In the genomic region with DNA sequence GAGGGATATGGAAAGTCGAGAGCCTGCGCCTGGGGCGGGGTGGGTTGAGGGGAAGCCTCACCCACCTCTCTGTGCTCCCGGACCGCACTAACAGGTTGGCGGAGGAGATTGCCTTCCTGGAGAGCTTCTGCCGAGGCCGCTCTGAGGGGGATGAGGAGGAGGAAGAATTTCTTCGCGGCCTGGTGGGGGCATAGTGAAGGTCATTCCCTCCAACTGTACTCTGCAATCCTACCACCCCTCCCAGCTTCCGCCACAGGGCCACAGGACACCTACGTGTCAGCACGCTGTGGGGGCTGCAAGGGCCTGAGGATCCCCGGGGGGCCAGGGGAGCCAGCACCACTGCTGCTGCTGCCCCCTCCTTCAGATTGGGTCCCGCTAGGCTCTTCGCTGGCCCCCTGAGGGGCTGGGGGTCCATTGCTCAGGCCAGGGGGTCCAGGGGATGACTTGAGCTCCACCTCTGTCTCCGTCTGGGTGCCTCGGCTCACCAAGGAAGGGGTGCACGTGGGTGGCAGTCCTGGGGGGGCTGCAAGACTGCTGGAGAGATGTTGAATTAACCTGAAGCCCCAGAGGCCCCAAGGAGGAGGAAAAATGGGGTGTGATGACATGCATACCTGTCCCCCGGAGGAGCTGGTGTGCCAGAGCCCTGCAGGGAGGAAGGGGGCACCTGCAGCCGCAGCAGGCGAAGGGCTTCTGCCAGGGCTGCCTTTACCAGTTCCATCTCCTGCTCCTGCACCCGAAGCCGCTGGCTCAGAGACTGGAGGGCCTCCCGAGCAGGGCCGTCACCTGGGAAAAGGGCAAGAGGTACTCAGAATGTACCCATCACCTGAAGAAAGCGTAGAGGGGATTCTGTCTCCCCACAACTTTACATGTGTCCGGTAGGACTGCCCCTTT, we compare ENCODE assay signal across 2 cellular contexts.
TF ChIP-seq lines count a peak whose summit lies in the region.

No MANE protein-coding gene starts in this region.

TF ChIP-seq in SK-N-SH, 30 proteins besides CTCF, POLR2A, EP300 and RAD21 (continued from another document):
- TF ChIP-seq, protein P1, sequence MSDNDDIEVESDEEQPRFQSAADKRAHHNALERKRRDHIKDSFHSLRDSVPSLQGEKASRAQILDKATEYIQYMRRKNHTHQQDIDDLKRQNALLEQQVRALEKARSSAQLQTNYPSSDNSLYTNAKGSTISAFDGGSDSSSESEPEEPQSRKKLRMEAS (IDR thresholded peaks at IDR 0.05; ENCODE audit: low read depth) = no peak
- TF ChIP-seq, protein P2, sequence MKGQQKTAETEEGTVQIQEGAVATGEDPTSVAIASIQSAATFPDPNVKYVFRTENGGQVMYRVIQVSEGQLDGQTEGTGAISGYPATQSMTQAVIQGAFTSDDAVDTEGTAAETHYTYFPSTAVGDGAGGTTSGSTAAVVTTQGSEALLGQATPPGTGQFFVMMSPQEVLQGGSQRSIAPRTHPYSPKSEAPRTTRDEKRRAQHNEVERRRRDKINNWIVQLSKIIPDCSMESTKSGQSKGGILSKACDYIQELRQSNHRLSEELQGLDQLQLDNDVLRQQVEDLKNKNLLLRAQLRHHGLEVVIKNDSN (IDR thresholded peaks at IDR 0.05; ENCODE audit: borderline replicate concordance, low read depth) = no peak
- TF ChIP-seq, protein P3, sequence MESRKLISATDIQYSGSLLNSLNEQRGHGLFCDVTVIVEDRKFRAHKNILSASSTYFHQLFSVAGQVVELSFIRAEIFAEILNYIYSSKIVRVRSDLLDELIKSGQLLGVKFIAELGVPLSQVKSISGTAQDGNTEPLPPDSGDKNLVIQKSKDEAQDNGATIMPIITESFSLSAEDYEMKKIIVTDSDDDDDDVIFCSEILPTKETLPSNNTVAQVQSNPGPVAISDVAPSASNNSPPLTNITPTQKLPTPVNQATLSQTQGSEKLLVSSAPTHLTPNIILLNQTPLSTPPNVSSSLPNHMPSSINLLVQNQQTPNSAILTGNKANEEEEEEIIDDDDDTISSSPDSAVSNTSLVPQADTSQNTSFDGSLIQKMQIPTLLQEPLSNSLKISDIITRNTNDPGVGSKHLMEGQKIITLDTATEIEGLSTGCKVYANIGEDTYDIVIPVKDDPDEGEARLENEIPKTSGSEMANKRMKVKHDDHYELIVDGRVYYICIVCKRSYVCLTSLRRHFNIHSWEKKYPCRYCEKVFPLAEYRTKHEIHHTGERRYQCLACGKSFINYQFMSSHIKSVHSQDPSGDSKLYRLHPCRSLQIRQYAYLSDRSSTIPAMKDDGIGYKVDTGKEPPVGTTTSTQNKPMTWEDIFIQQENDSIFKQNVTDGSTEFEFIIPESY (IDR thresholded peaks at IDR 0.05; ENCODE audit: borderline replicate concordance, low read depth) = no peak
- TF ChIP-seq TEAD4 (IDR thresholded peaks at IDR 0.05; ENCODE audit: borderline replicate concordance, insufficient read depth) = no peak
- TF ChIP-seq, protein P4, sequence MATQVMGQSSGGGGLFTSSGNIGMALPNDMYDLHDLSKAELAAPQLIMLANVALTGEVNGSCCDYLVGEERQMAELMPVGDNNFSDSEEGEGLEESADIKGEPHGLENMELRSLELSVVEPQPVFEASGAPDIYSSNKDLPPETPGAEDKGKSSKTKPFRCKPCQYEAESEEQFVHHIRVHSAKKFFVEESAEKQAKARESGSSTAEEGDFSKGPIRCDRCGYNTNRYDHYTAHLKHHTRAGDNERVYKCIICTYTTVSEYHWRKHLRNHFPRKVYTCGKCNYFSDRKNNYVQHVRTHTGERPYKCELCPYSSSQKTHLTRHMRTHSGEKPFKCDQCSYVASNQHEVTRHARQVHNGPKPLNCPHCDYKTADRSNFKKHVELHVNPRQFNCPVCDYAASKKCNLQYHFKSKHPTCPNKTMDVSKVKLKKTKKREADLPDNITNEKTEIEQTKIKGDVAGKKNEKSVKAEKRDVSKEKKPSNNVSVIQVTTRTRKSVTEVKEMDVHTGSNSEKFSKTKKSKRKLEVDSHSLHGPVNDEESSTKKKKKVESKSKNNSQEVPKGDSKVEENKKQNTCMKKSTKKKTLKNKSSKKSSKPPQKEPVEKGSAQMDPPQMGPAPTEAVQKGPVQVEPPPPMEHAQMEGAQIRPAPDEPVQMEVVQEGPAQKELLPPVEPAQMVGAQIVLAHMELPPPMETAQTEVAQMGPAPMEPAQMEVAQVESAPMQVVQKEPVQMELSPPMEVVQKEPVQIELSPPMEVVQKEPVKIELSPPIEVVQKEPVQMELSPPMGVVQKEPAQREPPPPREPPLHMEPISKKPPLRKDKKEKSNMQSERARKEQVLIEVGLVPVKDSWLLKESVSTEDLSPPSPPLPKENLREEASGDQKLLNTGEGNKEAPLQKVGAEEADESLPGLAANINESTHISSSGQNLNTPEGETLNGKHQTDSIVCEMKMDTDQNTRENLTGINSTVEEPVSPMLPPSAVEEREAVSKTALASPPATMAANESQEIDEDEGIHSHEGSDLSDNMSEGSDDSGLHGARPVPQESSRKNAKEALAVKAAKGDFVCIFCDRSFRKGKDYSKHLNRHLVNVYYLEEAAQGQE (IDR thresholded peaks at IDR 0.05; ENCODE audit: low read depth, low read length) = no peak
- TF ChIP-seq JUND (IDR thresholded peaks at IDR 0.05) = no peak
- no peak for TF ChIP-seq RFX5 (IDR thresholded peaks at IDR 0.05; ENCODE audit: low read length)
- no peak for TF ChIP-seq TCF12 (IDR thresholded peaks at IDR 0.05)
- TF ChIP-seq, protein P5, sequence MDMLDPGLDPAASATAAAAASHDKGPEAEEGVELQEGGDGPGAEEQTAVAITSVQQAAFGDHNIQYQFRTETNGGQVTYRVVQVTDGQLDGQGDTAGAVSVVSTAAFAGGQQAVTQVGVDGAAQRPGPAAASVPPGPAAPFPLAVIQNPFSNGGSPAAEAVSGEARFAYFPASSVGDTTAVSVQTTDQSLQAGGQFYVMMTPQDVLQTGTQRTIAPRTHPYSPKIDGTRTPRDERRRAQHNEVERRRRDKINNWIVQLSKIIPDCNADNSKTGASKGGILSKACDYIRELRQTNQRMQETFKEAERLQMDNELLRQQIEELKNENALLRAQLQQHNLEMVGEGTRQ (IDR thresholded peaks at IDR 0.05; ENCODE audit: borderline replicate concordance, low read depth, low read length) = no peak
- no peak for TF ChIP-seq NRF1 (IDR thresholded peaks at IDR 0.05; ENCODE audit: low read depth, low read length)
- no peak for TF ChIP-seq SMC3 (IDR thresholded peaks at IDR 0.05; ENCODE audit: low read depth, low read length)
- TF ChIP-seq, protein P6, sequence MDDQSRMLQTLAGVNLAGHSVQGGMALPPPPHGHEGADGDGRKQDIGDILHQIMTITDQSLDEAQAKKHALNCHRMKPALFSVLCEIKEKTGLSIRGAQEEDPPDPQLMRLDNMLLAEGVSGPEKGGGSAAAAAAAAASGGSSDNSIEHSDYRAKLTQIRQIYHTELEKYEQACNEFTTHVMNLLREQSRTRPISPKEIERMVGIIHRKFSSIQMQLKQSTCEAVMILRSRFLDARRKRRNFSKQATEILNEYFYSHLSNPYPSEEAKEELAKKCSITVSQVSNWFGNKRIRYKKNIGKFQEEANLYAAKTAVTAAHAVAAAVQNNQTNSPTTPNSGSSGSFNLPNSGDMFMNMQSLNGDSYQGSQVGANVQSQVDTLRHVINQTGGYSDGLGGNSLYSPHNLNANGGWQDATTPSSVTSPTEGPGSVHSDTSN (IDR thresholded peaks at IDR 0.05) = no peak
- no peak for TF ChIP-seq EZH2phosphoT487 (IDR thresholded peaks at IDR 0.05; ENCODE audit: borderline replicate concordance, low read depth)
- TF ChIP-seq FOXM1 (IDR thresholded peaks at IDR 0.05; ENCODE audit: low read depth) = no peak
- TF ChIP-seq FOXJ3 (CRISPR knock-in tag; IDR thresholded peaks at IDR 0.05) = no peak
- TF ChIP-seq GATA2 (CRISPR knock-in tag; IDR thresholded peaks at IDR 0.05) = no peak
TF ChIP-seq in SK-N-SH: peak in this region for 0.

TF ChIP-seq in SK-N-SH treated with all-trans-retinoic acid at 6 μM for 48 hours, 23 proteins besides CTCF, POLR2A, EP300 and RAD21 (continued from another document):
- TF ChIP-seq, protein P7, sequence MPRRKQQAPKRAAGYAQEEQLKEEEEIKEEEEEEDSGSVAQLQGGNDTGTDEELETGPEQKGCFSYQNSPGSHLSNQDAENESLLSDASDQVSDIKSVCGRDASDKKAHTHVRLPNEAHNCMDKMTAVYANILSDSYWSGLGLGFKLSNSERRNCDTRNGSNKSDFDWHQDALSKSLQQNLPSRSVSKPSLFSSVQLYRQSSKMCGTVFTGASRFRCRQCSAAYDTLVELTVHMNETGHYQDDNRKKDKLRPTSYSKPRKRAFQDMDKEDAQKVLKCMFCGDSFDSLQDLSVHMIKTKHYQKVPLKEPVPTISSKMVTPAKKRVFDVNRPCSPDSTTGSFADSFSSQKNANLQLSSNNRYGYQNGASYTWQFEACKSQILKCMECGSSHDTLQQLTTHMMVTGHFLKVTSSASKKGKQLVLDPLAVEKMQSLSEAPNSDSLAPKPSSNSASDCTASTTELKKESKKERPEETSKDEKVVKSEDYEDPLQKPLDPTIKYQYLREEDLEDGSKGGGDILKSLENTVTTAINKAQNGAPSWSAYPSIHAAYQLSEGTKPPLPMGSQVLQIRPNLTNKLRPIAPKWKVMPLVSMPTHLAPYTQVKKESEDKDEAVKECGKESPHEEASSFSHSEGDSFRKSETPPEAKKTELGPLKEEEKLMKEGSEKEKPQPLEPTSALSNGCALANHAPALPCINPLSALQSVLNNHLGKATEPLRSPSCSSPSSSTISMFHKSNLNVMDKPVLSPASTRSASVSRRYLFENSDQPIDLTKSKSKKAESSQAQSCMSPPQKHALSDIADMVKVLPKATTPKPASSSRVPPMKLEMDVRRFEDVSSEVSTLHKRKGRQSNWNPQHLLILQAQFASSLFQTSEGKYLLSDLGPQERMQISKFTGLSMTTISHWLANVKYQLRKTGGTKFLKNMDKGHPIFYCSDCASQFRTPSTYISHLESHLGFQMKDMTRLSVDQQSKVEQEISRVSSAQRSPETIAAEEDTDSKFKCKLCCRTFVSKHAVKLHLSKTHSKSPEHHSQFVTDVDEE (CRISPR knock-in tag; IDR thresholded peaks at IDR 0.05) = no peak
- no peak for TF ChIP-seq ZFP3 (CRISPR knock-in tag; IDR thresholded peaks at IDR 0.05)
- TF ChIP-seq SNAI2 (CRISPR knock-in tag; IDR thresholded peaks at IDR 0.05) = no peak
- TF ChIP-seq TOX (CRISPR knock-in tag; IDR thresholded peaks at IDR 0.05; ENCODE audit: borderline replicate concordance) = no peak
- no peak for TF ChIP-seq ZNF70 (CRISPR knock-in tag; IDR thresholded peaks at IDR 0.05)
- TF ChIP-seq PPARA (CRISPR knock-in tag; IDR thresholded peaks at IDR 0.05; ENCODE audit: borderline replicate concordance) = no peak
- no peak for TF ChIP-seq ZFP30 (CRISPR knock-in tag; IDR thresholded peaks at IDR 0.05)
- TF ChIP-seq, protein P8, sequence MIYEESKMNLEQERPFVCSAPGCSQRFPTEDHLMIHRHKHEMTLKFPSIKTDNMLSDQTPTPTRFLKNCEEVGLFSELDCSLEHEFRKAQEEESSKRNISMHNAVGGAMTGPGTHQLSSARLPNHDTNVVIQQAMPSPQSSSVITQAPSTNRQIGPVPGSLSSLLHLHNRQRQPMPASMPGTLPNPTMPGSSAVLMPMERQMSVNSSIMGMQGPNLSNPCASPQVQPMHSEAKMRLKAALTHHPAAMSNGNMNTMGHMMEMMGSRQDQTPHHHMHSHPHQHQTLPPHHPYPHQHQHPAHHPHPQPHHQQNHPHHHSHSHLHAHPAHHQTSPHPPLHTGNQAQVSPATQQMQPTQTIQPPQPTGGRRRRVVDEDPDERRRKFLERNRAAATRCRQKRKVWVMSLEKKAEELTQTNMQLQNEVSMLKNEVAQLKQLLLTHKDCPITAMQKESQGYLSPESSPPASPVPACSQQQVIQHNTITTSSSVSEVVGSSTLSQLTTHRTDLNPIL (CRISPR knock-in tag; IDR thresholded peaks at IDR 0.05; ENCODE audit: low read depth) = no peak
- TF ChIP-seq, protein P9, sequence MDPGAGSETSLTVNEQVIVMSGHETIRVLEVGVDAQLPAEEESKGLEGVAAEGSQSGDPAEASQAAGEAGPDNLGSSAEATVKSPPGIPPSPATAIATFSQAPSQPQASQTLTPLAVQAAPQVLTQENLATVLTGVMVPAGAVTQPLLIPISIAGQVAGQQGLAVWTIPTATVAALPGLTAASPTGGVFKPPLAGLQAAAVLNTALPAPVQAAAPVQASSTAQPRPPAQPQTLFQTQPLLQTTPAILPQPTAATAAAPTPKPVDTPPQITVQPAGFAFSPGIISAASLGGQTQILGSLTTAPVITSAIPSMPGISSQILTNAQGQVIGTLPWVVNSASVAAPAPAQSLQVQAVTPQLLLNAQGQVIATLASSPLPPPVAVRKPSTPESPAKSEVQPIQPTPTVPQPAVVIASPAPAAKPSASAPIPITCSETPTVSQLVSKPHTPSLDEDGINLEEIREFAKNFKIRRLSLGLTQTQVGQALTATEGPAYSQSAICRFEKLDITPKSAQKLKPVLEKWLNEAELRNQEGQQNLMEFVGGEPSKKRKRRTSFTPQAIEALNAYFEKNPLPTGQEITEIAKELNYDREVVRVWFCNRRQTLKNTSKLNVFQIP (CRISPR knock-in tag; IDR thresholded peaks at IDR 0.05; ENCODE audit: borderline replicate concordance, low read depth) = no peak
